In the genomic region with DNA sequence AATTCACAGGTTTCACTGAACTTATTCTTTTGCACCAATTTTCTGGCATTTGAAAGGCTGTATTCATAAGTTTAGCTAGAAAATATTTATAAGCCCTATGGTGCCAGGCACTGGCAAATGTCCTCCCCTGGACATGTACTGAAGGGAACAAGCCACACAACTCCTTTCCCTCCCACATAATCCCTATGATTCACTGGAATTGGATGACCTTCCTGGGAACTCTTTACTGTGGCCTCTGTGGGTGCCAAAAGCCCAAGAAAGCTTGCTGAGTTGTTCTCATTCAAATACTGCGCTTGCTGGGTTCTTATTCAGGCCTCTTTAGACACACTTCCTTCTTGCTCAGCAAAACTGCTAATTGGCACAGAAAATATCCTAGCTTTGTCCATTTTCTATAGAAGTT, we compare ENCODE assay signal across 1 cellular context.
TF ChIP-seq lines count a peak whose summit lies in the region.

No MANE protein-coding gene starts in this region.

TF ChIP-seq in SK-N-SH, 30 proteins besides CTCF, POLR2A, EP300 and RAD21 (continued from another document):
- TF ChIP-seq REST (IDR thresholded peaks at IDR 0.05; ENCODE audit: low read depth, low read length) (no peak), FOSL2 (IDR thresholded peaks at IDR 0.05; ENCODE audit: borderline replicate concordance, low read depth) (peak; percentile 36; the same call in 1 of the 2 replicates), GATA2 (CRISPR knock-in tag; IDR thresholded peaks at IDR 0.05) (no peak), POLR2AphosphoS5 (IDR thresholded peaks at IDR 0.05; ENCODE audit: low read depth, low read length) (no peak), MXI1 (IDR thresholded peaks at IDR 0.05; ENCODE audit: low read depth, low read length) (no peak), FOXJ3 (CRISPR knock-in tag; IDR thresholded peaks at IDR 0.05) (no peak), TAF1 (IDR thresholded peaks at IDR 0.05; ENCODE audit: borderline replicate concordance, low read depth, low read length) (no peak), USF1 (IDR thresholded peaks at IDR 0.05; ENCODE audit: borderline replicate concordance, low read depth) (no peak), FOXM1 (IDR thresholded peaks at IDR 0.05; ENCODE audit: low read depth) (no peak), TCF12 (IDR thresholded peaks at IDR 0.05) (peak; percentile 29; the same call in 1 of the 2 replicates), CHD2 (IDR thresholded peaks at IDR 0.05; ENCODE audit: low read length, partially characterized antibody) (no peak)
